Comparison of ENCODE assay signal across 16 cellular contexts in genomic region chr1:209072481-209072880, GRCh38.
"Had no signal": no experiment of that assay in that cellular context is flagged by ENCODE, and none has a peak within 500 bp of the region (broad histone marks: within the 10 kb centered on the region; RNA-seq: fewer than 3 reads in every experiment).

No MANE protein-coding gene starts in this region.

- H3K9me3 ChIP-seq: gastrocnemius medialis, mucosa of descending colon, suprapubic skin had no signal

- H3K27ac ChIP-seq: gastrocnemius medialis, suprapubic skin had no signal

- H3K4me1 ChIP-seq: gastrocnemius medialis, suprapubic skin had no signal

- ATAC-seq: activated CD4-positive, CD25-positive, alpha-beta regulatory T cell treated with anti-CD3 and anti-CD28 coated beads, Interleukin-2, amount 50 U/mL, for 24 hours; gastrocnemius medialis; left colon; mucosa of descending colon; naive thymus-derived CD8-positive, alpha-beta T cell; stimulated activated naive CD8-positive, alpha-beta T cell treated with anti-CD3 and anti-CD28 coated beads, Interleukin-15, Interleukin-2, amounts not matched to agents 100 U/mL and 50 U/mL, for 24 hours had no signal

- H3K36me3 ChIP-seq: gastrocnemius medialis, suprapubic skin had no signal

- H3K27me3 ChIP-seq: gastrocnemius medialis, suprapubic skin had no signal

- H3K4me3 ChIP-seq: gastrocnemius medialis, mucosa of descending colon, suprapubic skin had no signal

- DNase-seq: activated CD4-positive, alpha-beta T cell treated with anti-CD3 and anti-CD28 coated beads, Interleukin-2, amount 50 U/mL, for 4 hours; activated gamma-delta T cell; activated T-cell treated with anti-CD3 and anti-CD28 coated beads, Interleukin-2, amount 50 U/mL, for 24 hours; caudate nucleus; cortex of kidney; effector CD8-positive, alpha-beta T cell; gastrocnemius medialis; left colon; mucosa of descending colon; naive thymus-derived CD8-positive, alpha-beta T cell; nucleus accumbens; stimulated activated CD4-positive, alpha-beta T cell treated with anti-CD3 and anti-CD28 coated beads, Interleukin-4, amount 100 ng/mL, for 1 hour; stimulated activated CD8-positive, alpha-beta memory T cell treated with anti-CD3 and anti-CD28 coated beads, Interleukin-4, amount 100 ng/mL, for 48 hours; stimulated activated naive CD8-positive, alpha-beta T cell treated with anti-CD3 and anti-CD28 coated beads, Interleukin-15, Interleukin-2, amounts not matched to agents 100 U/mL and 50 U/mL, for 24 hours had no signal
